Comparison of ENCODE assay signal across 8 cellular contexts in the genomic region with DNA sequence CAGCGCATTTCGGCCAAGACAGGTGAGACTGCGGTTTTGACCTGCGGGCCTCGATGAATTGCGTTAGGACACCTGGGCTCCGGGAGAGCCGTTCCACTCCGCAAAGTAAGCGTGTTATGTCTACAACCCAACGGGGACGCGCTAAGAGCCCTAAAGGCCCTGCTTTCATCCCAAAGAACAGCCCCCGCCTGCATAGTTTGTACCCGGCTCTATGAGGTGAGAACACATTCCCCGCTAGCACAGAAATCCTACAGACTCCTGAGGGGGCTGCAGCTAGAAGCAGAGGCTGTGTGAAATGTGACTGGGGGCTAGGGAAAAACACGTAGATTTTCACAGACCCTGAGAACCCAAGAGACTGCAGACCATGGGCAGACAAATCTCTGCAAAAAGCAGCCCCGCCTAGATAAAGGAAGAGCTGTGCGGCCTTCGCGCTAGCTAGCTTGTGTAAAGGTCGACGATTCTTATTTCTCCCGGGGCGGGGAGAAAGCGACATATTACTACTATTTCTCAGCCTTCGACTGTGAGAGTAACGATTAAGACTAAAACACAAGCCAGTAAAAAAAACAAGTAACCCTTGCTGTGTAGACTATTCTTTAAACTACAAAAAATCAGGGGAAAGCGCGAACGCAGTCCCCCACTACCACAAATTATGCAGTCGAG. TPM values are rescaled to one million over a fixed set of nuclear protein-coding genes. Genes with fewer than 3 reads are reported as not detected.
DNase-seq lines count a peak whose midpoint lies in the region; ATAC-seq and TF ChIP-seq lines count a peak whose summit lies in the region.
"Not testable (repeated sequence)": the region's sequence is repeated elsewhere in the genome, so short reads cannot be mapped to it uniquely, and the experiment has no call there.

No MANE protein-coding gene starts in this region.

- CTCF ChIA-PET in BJ (lab: Yijun Ruan, JAX): not testable (repeated sequence)

- intact Hi-C loops in heart left ventricle (cut with DNase I); sigmoid colon (cut with DNase I): not testable (repeated sequence)

- not testable (repeated sequence) for TF ChIP-seq EP300 in sigmoid colon (IDR thresholded peaks at IDR 0.05)

- WGBS in heart left ventricle, 4 donors: 4 to 20% (median 10%) methylated on average over 3 to 7 of the region's 32 CpGs; no CpG with 5 or more reads in 1 of the 4 donors
- 4 to 7% methylated on average over 7 of the region's 32 CpGs for WGBS in sigmoid colon, 2 donors

- peak; percentile 94 for ATAC-seq in GM19324 (IDR thresholded peaks at IDR 0.05; ENCODE audit: low FRiP score, unreplicated experiment)
- peak; percentile 79 for ATAC-seq in HG02642 (IDR thresholded peaks at IDR 0.05; ENCODE audit: poor library complexity, unreplicated experiment)
- ATAC-seq in HG03520 (IDR thresholded peaks at IDR 0.05; ENCODE audit: unreplicated experiment): peak; percentile 94
- peak; percentile 26 to 92 (median 81) for ATAC-seq in heart left ventricle

- H3K4me3 ChIP-seq in BJ (ENCODE audit: low read depth, low read length): peak overlapping the region; percentile 32
- H3K4me3 ChIP-seq in SJCRH30: not testable (repeated sequence)
- peak overlapping the region in 4 of 12 donors; percentile 32 to 51 (median 48) for H3K4me3 ChIP-seq in heart left ventricle
- peak overlapping the region in 2 of 4 donors; percentile 42 to 47 for H3K4me3 ChIP-seq in sigmoid colon

- not testable (repeated sequence) for H3K9me3 ChIP-seq in SJCRH30 (replicated peaks); heart left ventricle; sigmoid colon

- POLR2A ChIA-PET in BJ (lab: Charles Lee): not testable (repeated sequence)

- not testable (repeated sequence) for DNase-seq in BJ (ENCODE audit: low read depth); heart left ventricle; sigmoid colon
- peak in 1 of 2 experiments; percentile 63 for DNase-seq in SJCRH30
- DNase-seq in activated effector memory CD4-positive, alpha-beta T cell treated with anti-CD3 and anti-CD28 coated beads, Interleukin-2, amount 50 U/mL, for 16 hours: peak; percentile 82

- H3K27me3 ChIP-seq in BJ (ENCODE audit: control insufficient read depth, insufficient read depth, low read length); SJCRH30; heart left ventricle; sigmoid colon: not testable (repeated sequence)

- H3K27ac ChIP-seq in SJCRH30: peak overlapping the region; percentile 68; the same call in 1 of the 2 replicates
- H3K27ac ChIP-seq in heart left ventricle: peak overlapping the region in 2 of 12 donors; percentile 80 to 86
- H3K27ac ChIP-seq in sigmoid colon: peak overlapping the region in 3 of 4 donors; percentile 49 to 89 (median 79)

- H3K4me1 ChIP-seq in SJCRH30, heart left ventricle, sigmoid colon: not testable (repeated sequence)

- TF ChIP-seq POLR2A in heart left ventricle (IDR thresholded peaks at IDR 0.05); sigmoid colon (IDR thresholded peaks at IDR 0.05): not testable (repeated sequence)

- not testable (repeated sequence) for TF ChIP-seq CTCF in BJ (IDR thresholded peaks at IDR 0.05; ENCODE audit: insufficient read depth, low read depth, low read length); heart left ventricle (IDR thresholded peaks at IDR 0.05); sigmoid colon (IDR thresholded peaks at IDR 0.05)

- H3K36me3 ChIP-seq in BJ (ENCODE audit: control insufficient read depth, insufficient read depth, low read length); SJCRH30; heart left ventricle; sigmoid colon: not testable (repeated sequence)

RNA-seq across cellular contexts. Expression of a gene that starts 32.5 kb away (rescaled TPM):
- polyA plus RNA-seq in BJ (2011; rRNA removed): not detected in 2 replicates
- polyA minus RNA-seq in BJ (2011; rRNA and poly(A)+ RNA removed): not detected in 2 replicates
- total RNA-seq in SJCRH30 (2014; rRNA removed; shearing (Covaris generic)): not detected in 2 replicates
- total RNA-seq in heart left ventricle: not detected
- polyA plus RNA-seq in heart left ventricle: not detected
- not detected for total RNA-seq in sigmoid colon
- polyA plus RNA-seq in sigmoid colon: not detected
